Comparison of ENCODE assay signal across 12 cellular contexts in genomic region chr12:96416033-96416790, GRCh38. TPM values are rescaled to one million over a fixed set of nuclear protein-coding genes. Genes with fewer than 3 reads are reported as not detected.
A peak's percentile ranks its signal among the peaks of the same experiment; 100 is the strongest.
DNase-seq lines count a peak whose midpoint lies in the region; ATAC-seq and TF ChIP-seq lines count a peak whose summit lies in the region.
"Had no signal": no experiment of that assay in that cellular context is flagged by ENCODE, and none has a peak within 500 bp of the region (broad histone marks: within the 10 kb centered on the region; RNA-seq: fewer than 3 reads in every experiment).

No MANE protein-coding gene starts in this region.

- no peaks in the 10 kb centered on the region for H3K9me3 ChIP-seq in breast epithelium
- no peaks in the 10 kb centered on the region for H3K9me3 ChIP-seq in naive thymus-derived CD4-positive, alpha-beta T cell (ENCODE audit: control insufficient read depth in 2 of 3, low read length in 3 of 3)
- H3K9me3 ChIP-seq: SJCRH30 had no signal

- CTCF ChIA-PET in MCF 10A (lab: Yijun Ruan, JAX) = interaction anchor here (1.2 kb wide), 1 partner anchor 201 kb away, joined by 3 read pairs; no protein-coding TSS in a partner anchor
- CTCF ChIA-PET in naive thymus-derived CD4-positive, alpha-beta T cell (lab: Charles Lee) = no interaction called here

- intact Hi-C loops in MCF 10A (cut with micrococcal nuclease) (loop anchor here (1.0 kb wide), 2 partner anchors 15 to 73 kb away; partner anchors contain the start of gene CFAP54), breast epithelium (cut with DNase I; ENCODE audit: low total_unique reads) (no loop called here)
- intact Hi-C loops in naive thymus-derived CD4-positive, alpha-beta T cell (cut with micrococcal nuclease) = no loop called here

- peaks cover 0 to 7% of the 10 kb centered on the region in 2 donors for H3K4me1 ChIP-seq in breast epithelium
- peaks cover 0 to 2% of the 10 kb centered on the region in 2 donors for H3K4me1 ChIP-seq in naive thymus-derived CD4-positive, alpha-beta T cell (ENCODE audit: control insufficient read depth in 2 of 2, insufficient read depth in 2 of 2, low read length in 2 of 2)
- H3K4me1 ChIP-seq: SJCRH30 had no signal

- H3K4me3 Mint-ChIP-seq in MCF 10A (ENCODE audit: unreplicated experiment) = peak overlapping the region; percentile 57
- no peak overlapping the region for H3K4me3 Mint-ChIP-seq in immature natural killer cell
- H3K4me3 Mint-ChIP-seq in naive thymus-derived CD4-positive, alpha-beta T cell = no peak overlapping the region
- H3K4me3 Mint-ChIP-seq: dendritic cell treated with granulocyte-macrophage colony-stimulating factor and Interleukin-4, amounts not matched to agents 40 ng/mL and 50 ng/mL, for 4 days had no signal

- H3K36me3 Mint-ChIP-seq in MCF 10A (ENCODE audit: insufficient read depth, unreplicated experiment) = peaks cover 10% of the 10 kb centered on the region
- no peaks in the 10 kb centered on the region for H3K36me3 Mint-ChIP-seq in immature natural killer cell
- peaks cover 0 to 6% (median 0%) of the 10 kb centered on the region in 5 donors for H3K36me3 Mint-ChIP-seq in naive thymus-derived CD4-positive, alpha-beta T cell

- H3K27ac ChIP-seq in breast epithelium = peak overlapping the region in 1 of 2 donors; percentile 25
- no peak overlapping the region for H3K27ac ChIP-seq in naive thymus-derived CD4-positive, alpha-beta T cell (ENCODE audit: low read depth, low read length)
- H3K27ac ChIP-seq: SJCRH30 had no signal

- POLR2A ChIA-PET in MCF 10A (lab: Yijun Ruan, JAX) = interaction anchor here (0.6 to 6.4 kb wide), 16 partner anchors 10 to 381 kb away, joined by 3 to 93 read pairs (median 4); partner anchors contain the start of genes CDK17, CFAP54 and LTA4H
- POLR2A ChIA-PET in naive thymus-derived CD4-positive, alpha-beta T cell (lab: Charles Lee) = interaction anchor here (0.6 to 1.3 kb wide), 6 partner anchors 12 to 976 kb away, joined by 3 to 6 read pairs (median 3); no protein-coding TSS in a partner anchor

- DNase-seq in MCF 10A (ENCODE audit: unreplicated experiment) (peak; percentile 97), breast epithelium (ENCODE audit: low spot score in 2 of 2) (no peak), RKO (ENCODE audit: low spot score) (peak; percentile 68), fibroblast of villous mesenchyme (ENCODE audit: low read depth) (peak; percentile 78), immature natural killer cell (no peak)
- DNase-seq in naive thymus-derived CD4-positive, alpha-beta T cell = no peak
- DNase-seq: AML-193; SJCRH30; stimulated activated CD4-positive, alpha-beta T cell treated with anti-CD3 and anti-CD28 coated beads, Interleukin-1b, Interleukin-23, amount 100 ng/mL, for 48 hours had no signal

- H3K9me3 Mint-ChIP-seq in MCF 10A (ENCODE audit: unreplicated experiment) (no peaks in the 10 kb centered on the region), immature natural killer cell (no peaks in the 10 kb centered on the region)
- H3K9me3 Mint-ChIP-seq in naive thymus-derived CD4-positive, alpha-beta T cell = no peaks in the 10 kb centered on the region
- H3K9me3 Mint-ChIP-seq: dendritic cell treated with granulocyte-macrophage colony-stimulating factor and Interleukin-4, amounts not matched to agents 40 ng/mL and 50 ng/mL, for 4 days had no signal

- H3K4me1 Mint-ChIP-seq in MCF 10A (ENCODE audit: insufficient read depth, unreplicated experiment) = peaks cover 14% of the 10 kb centered on the region
- H3K4me1 Mint-ChIP-seq in immature natural killer cell = peaks cover 9 to 12% of the 10 kb centered on the region in 2 donors
- peaks cover 0 to 44% (median 22%) of the 10 kb centered on the region in 7 donors for H3K4me1 Mint-ChIP-seq in naive thymus-derived CD4-positive, alpha-beta T cell

- BruUV-seq in MCF 10A (replicated peaks; lab: Mats Ljungman, UMichigan) = TSS peak; percentile 60

- H3K4me3 ChIP-seq in breast epithelium (no peak overlapping the region), fibroblast of villous mesenchyme (ENCODE audit: low read depth, low read length) (no peak overlapping the region)
- no peak overlapping the region for H3K4me3 ChIP-seq in naive thymus-derived CD4-positive, alpha-beta T cell (ENCODE audit: low read length)
- H3K4me3 ChIP-seq: SJCRH30 had no signal

- H3K36me3 ChIP-seq in breast epithelium = no peaks in the 10 kb centered on the region
- no peaks in the 10 kb centered on the region for H3K36me3 ChIP-seq in naive thymus-derived CD4-positive, alpha-beta T cell (ENCODE audit: control insufficient read depth in 2 of 3, insufficient read depth in 3 of 3, low read length in 3 of 3)
- H3K36me3 ChIP-seq: SJCRH30 had no signal

- H3K27me3 ChIP-seq in breast epithelium = no peaks in the 10 kb centered on the region
- no peaks in the 10 kb centered on the region for H3K27me3 ChIP-seq in naive thymus-derived CD4-positive, alpha-beta T cell (ENCODE audit: control insufficient read depth in 2 of 2, insufficient read depth in 2 of 2, low read length in 2 of 2)
- H3K27me3 ChIP-seq: SJCRH30 had no signal

- TF ChIP-seq CTCF in MCF 10A (IDR thresholded peaks at IDR 0.05; ENCODE audit: unreplicated experiment) (no peak), breast epithelium (IDR thresholded peaks at IDR 0.05) (no peak), fibroblast of villous mesenchyme (IDR thresholded peaks at IDR 0.05; ENCODE audit: insufficient read depth, low read depth, low read length) (no peak)

- ATAC-seq in naive thymus-derived CD4-positive, alpha-beta T cell = no peak
- ATAC-seq in GM21367 (IDR thresholded peaks at IDR 0.05; ENCODE audit: unreplicated experiment) (no peak), HG02973 (IDR thresholded peaks at IDR 0.05; ENCODE audit: unreplicated experiment) (no peak)

- no peak for TF ChIP-seq POLR2A in breast epithelium (IDR thresholded peaks at IDR 0.05)

- H3K27ac Mint-ChIP-seq in MCF 10A (ENCODE audit: low read depth, unreplicated experiment) (peak overlapping the region; percentile 87), immature natural killer cell (no peak overlapping the region)
- no peak overlapping the region for H3K27ac Mint-ChIP-seq in naive thymus-derived CD4-positive, alpha-beta T cell
- H3K27ac Mint-ChIP-seq: dendritic cell treated with granulocyte-macrophage colony-stimulating factor and Interleukin-4, amounts not matched to agents 40 ng/mL and 50 ng/mL, for 4 days had no signal

- no peaks in the 10 kb centered on the region for H3K27me3 Mint-ChIP-seq in MCF 10A (ENCODE audit: insufficient read depth, unreplicated experiment)
- peaks cover 0 to 7% (median 0%) of the 10 kb centered on the region in 3 donors for H3K27me3 Mint-ChIP-seq in immature natural killer cell (ENCODE audit: low read depth in 3 of 3)
- H3K27me3 Mint-ChIP-seq in naive thymus-derived CD4-positive, alpha-beta T cell = peaks cover 0 to 3% (median 0%) of the 10 kb centered on the region in 5 donors
- H3K27me3 Mint-ChIP-seq: dendritic cell treated with granulocyte-macrophage colony-stimulating factor and Interleukin-4, amounts not matched to agents 40 ng/mL and 50 ng/mL, for 4 days had no signal

RNA-seq across cellular contexts. Expression of gene CDK17, which starts 16.0 kb away (rescaled TPM):
- total RNA-seq in MCF 10A (2022) (49.8 and 50.9 TPM in 2 replicates), breast epithelium (100 to 1,000 TPM in 1 of 3 donors, 10 to 100 TPM in 2; 47.7 to 113 (median 81.0) TPM), fibroblast of villous mesenchyme (61.5 and 73.8 TPM in 2 replicates)
- 10 to 100 TPM; 27.2 to 64.0 (median 52.7) TPM for polyA plus RNA-seq in immature natural killer cell
- 100 to 1,000 TPM in 2 of 5 experiments, 10 to 100 TPM in 3; 39.7 to 112 (median 67.9) TPM for total RNA-seq in naive thymus-derived CD4-positive, alpha-beta T cell
- polyA plus RNA-seq in naive thymus-derived CD4-positive, alpha-beta T cell = 10 to 100 TPM; 30.0 to 50.8 TPM

Comparison
In these comparisons a context has a peak if more than half of its experiments do, and no peak if none do; other contexts are left out.
1. DNase-seq: peak in MCF 10A (single experiment), RKO (single experiment) and fibroblast of villous mesenchyme (single experiment); none in breast epithelium (0 of 2), immature natural killer cell (0 of 3) and naive thymus-derived CD4-positive, alpha-beta T cell (0 of 9).